In the genomic region with DNA sequence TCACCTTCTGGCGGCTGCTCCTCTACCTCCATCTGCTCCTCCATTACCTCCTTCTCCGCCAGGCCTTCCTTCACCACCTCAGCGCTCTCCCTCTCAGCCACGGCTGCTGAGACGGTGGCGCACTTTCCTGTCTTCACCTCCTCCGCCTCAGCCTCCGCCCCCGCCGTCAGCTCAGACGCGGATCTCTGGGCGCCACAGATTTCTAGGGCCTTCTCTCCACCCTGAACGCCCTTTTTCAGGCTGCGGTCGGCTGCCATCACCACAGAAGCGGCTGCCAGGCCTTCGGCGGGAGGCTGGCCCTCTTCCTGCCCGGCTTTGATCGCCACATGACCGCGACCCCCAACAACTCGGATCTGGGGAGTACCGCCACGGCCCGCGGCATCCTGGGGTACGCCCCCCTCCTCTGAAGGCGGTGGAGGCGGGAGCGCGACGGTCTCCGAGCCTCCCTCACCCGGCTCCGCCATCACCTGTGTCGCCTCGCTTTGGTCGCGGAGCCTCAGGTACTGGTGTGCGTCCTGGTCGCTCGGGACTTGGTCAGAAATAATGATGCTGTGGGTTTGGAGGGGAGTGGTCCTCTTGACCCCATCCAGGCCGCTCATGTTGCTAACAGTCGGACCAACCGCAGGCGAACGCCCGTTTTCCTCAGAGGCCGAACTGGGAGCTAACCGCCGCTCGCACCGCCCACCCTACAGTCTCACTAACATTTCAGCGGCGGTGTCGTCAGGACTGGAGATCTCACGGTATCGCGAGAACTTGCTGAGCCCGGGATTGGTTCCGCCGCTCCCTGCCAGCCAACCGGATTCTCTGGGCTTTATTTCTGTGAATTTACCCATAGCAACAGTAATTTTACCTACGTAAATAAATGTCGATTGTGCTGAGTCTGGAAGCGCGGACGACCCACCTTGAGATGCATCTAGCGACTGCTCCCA, we compare ENCODE assay signal across 1 cellular context.
TF ChIP-seq lines count a peak whose summit lies in the region.

A gene (minus strand): TSS at position 699 of the 929 bp plus-strand sequence. CDS start 100 bp downstream, at position 599.

TF ChIP-seq in K562, 482 proteins besides CTCF, POLR2A, EP300 and RAD21 (continued from another document and continues in another):
- TF ChIP-seq, protein P1, sequence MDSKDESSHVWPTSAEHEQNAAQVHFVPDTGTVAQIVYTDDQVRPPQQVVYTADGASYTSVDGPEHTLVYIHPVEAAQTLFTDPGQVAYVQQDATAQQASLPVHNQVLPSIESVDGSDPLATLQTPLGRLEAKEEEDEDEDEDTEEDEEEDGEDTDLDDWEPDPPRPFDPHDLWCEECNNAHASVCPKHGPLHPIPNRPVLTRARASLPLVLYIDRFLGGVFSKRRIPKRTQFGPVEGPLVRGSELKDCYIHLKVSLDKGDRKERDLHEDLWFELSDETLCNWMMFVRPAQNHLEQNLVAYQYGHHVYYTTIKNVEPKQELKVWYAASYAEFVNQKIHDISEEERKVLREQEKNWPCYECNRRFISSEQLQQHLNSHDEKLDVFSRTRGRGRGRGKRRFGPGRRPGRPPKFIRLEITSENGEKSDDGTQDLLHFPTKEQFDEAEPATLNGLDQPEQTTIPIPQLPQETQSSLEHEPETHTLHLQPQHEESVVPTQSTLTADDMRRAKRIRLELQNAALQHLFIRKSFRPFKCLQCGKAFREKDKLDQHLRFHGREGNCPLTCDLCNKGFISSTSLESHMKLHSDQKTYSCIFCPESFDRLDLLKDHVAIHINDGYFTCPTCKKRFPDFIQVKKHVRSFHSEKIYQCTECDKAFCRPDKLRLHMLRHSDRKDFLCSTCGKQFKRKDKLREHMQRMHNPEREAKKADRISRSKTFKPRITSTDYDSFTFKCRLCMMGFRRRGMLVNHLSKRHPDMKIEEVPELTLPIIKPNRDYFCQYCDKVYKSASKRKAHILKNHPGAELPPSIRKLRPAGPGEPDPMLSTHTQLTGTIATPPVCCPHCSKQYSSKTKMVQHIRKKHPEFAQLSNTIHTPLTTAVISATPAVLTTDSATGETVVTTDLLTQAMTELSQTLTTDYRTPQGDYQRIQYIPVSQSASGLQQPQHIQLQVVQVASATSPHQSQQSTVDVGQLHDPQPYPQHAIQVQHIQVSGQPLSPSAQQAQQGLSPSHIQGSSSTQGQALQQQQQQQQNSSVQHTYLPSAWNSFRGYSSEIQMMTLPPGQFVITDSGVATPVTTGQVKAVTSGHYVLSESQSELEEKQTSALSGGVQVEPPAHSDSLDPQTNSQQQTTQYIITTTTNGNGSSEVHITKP (IDR thresholded peaks at IDR 0.05; ENCODE audit: partially characterized antibody), result no peak
- TF ChIP-seq, protein P2, sequence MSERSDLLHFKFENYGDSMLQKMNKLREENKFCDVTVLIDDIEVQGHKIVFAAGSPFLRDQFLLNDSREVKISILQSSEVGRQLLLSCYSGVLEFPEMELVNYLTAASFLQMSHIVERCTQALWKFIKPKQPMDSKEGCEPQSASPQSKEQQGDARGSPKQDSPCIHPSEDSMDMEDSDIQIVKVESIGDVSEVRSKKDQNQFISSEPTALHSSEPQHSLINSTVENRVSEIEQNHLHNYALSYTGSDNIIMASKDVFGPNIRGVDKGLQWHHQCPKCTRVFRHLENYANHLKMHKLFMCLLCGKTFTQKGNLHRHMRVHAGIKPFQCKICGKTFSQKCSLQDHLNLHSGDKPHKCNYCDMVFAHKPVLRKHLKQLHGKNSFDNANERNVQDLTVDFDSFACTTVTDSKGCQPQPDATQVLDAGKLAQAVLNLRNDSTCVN (CRISPR knock-in tag; IDR thresholded peaks at IDR 0.05), result no peak
- TF ChIP-seq, protein P3, sequence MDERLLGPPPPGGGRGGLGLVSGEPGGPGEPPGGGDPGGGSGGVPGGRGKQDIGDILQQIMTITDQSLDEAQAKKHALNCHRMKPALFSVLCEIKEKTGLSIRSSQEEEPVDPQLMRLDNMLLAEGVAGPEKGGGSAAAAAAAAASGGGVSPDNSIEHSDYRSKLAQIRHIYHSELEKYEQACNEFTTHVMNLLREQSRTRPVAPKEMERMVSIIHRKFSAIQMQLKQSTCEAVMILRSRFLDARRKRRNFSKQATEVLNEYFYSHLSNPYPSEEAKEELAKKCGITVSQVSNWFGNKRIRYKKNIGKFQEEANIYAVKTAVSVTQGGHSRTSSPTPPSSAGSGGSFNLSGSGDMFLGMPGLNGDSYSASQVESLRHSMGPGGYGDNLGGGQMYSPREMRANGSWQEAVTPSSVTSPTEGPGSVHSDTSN (CRISPR knock-in tag; IDR thresholded peaks at IDR 0.05; ENCODE audit: low read depth), result no peak
- TF ChIP-seq, protein P3 (tag; conservative IDR thresholded peaks at IDR 0.05; ENCODE audit: low read depth), result no peak
- TF ChIP-seq ZNF431 (CRISPR knock-in tag; IDR thresholded peaks at IDR 0.05), result peak; percentile 67; the same call in 1 of the 2 replicates
- TF ChIP-seq ETS2 (tag; IDR thresholded peaks at IDR 0.05; ENCODE audit: borderline replicate concordance, poor library complexity, severe bottlenecking), result no peak
- no peak for TF ChIP-seq TARDBP (IDR thresholded peaks at IDR 0.05)
- TF ChIP-seq TSC22D4 (tag; IDR thresholded peaks at IDR 0.05), result no peak
- TF ChIP-seq NUFIP1 (IDR thresholded peaks at IDR 0.05; ENCODE audit: partially characterized antibody), result no peak
- TF ChIP-seq CBFA2T2 (conservative IDR thresholded peaks at IDR 0.05), result no peak
- peak; percentile 40; the same call in 1 of the 2 replicates for TF ChIP-seq TCF7 (IDR thresholded peaks at IDR 0.05; ENCODE audit: borderline replicate concordance)
- TF ChIP-seq, protein P4, sequence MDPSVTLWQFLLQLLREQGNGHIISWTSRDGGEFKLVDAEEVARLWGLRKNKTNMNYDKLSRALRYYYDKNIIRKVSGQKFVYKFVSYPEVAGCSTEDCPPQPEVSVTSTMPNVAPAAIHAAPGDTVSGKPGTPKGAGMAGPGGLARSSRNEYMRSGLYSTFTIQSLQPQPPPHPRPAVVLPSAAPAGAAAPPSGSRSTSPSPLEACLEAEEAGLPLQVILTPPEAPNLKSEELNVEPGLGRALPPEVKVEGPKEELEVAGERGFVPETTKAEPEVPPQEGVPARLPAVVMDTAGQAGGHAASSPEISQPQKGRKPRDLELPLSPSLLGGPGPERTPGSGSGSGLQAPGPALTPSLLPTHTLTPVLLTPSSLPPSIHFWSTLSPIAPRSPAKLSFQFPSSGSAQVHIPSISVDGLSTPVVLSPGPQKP (CRISPR knock-in tag; IDR thresholded peaks at IDR 0.05), result no peak
- no peak for TF ChIP-seq XRCC4 (IDR thresholded peaks at IDR 0.05; ENCODE audit: extremely low read depth, insufficient read depth, insufficient read length)
- TF ChIP-seq, protein P5, sequence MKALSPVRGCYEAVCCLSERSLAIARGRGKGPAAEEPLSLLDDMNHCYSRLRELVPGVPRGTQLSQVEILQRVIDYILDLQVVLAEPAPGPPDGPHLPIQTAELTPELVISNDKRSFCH (CRISPR knock-in tag; IDR thresholded peaks at IDR 0.05), result no peak
- TF ChIP-seq, protein P5 (tag; IDR thresholded peaks at IDR 0.05), result no peak
- TF ChIP-seq U2AF1 (optimal IDR thresholded peaks at IDR 0.05; ENCODE audit: low read depth, low read length), result no peak
- TF ChIP-seq BRD4 (IDR thresholded peaks at IDR 0.05), result no peak; the same call in 1 of the 2 replicates
- no peak for TF ChIP-seq CCNT2 (IDR thresholded peaks at IDR 0.05; ENCODE audit: borderline replicate concordance, extremely low read depth, insufficient read length, low read depth, low read length)
- TF ChIP-seq, protein P6, sequence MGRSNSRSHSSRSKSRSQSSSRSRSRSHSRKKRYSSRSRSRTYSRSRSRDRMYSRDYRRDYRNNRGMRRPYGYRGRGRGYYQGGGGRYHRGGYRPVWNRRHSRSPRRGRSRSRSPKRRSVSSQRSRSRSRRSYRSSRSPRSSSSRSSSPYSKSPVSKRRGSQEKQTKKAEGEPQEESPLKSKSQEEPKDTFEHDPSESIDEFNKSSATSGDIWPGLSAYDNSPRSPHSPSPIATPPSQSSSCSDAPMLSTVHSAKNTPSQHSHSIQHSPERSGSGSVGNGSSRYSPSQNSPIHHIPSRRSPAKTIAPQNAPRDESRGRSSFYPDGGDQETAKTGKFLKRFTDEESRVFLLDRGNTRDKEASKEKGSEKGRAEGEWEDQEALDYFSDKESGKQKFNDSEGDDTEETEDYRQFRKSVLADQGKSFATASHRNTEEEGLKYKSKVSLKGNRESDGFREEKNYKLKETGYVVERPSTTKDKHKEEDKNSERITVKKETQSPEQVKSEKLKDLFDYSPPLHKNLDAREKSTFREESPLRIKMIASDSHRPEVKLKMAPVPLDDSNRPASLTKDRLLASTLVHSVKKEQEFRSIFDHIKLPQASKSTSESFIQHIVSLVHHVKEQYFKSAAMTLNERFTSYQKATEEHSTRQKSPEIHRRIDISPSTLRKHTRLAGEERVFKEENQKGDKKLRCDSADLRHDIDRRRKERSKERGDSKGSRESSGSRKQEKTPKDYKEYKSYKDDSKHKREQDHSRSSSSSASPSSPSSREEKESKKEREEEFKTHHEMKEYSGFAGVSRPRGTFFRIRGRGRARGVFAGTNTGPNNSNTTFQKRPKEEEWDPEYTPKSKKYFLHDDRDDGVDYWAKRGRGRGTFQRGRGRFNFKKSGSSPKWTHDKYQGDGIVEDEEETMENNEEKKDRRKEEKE (IDR thresholded peaks at IDR 0.05; ENCODE audit: borderline replicate concordance in 1 of 2, control insufficient read depth in 1 of 2, low read depth in 2 of 2, low read length in 1 of 2), result no peak
- TF ChIP-seq, protein P7, sequence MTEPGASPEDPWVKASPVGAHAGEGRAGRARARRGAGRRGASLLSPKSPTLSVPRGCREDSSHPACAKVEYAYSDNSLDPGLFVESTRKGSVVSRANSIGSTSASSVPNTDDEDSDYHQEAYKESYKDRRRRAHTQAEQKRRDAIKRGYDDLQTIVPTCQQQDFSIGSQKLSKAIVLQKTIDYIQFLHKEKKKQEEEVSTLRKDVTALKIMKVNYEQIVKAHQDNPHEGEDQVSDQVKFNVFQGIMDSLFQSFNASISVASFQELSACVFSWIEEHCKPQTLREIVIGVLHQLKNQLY (CRISPR knock-in tag; conservative IDR thresholded peaks at IDR 0.05), result peak in 1 of 2 experiments; percentile 86; a peak in 1 of 4 replicates
- TF ChIP-seq FOXM1 (IDR thresholded peaks at IDR 0.05; ENCODE audit: low read depth), result peak; percentile 56
- peak; percentile 84; the same call in 1 of the 2 replicates for TF ChIP-seq FOXM1 (CRISPR knock-in tag; IDR thresholded peaks at IDR 0.05; ENCODE audit: low read depth)
- TF ChIP-seq PHF20 (IDR thresholded peaks at IDR 0.05; ENCODE audit: partially characterized antibody), result peak; percentile 48
- TF ChIP-seq, protein P8, sequence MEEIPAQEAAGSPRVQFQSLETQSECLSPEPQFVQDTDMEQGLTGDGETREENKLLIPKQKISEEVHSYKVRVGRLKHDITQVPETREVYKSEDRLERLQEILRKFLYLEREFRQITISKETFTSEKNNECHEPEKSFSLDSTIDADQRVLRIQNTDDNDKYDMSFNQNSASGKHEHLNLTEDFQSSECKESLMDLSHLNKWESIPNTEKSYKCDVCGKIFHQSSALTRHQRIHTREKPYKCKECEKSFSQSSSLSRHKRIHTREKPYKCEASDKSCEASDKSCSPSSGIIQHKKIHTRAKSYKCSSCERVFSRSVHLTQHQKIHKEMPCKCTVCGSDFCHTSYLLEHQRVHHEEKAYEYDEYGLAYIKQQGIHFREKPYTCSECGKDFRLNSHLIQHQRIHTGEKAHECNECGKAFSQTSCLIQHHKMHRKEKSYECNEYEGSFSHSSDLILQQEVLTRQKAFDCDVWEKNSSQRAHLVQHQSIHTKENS (CRISPR knock-in tag; IDR thresholded peaks at IDR 0.05), result no peak
- TF ChIP-seq CREB1 (IDR thresholded peaks at IDR 0.05), result peak; percentile 86
- TF ChIP-seq CREB1 (CRISPR knock-in tag; IDR thresholded peaks at IDR 0.05), result peak; percentile 73
- TF ChIP-seq HEY1 (CRISPR knock-in tag; IDR thresholded peaks at IDR 0.05; ENCODE audit: borderline replicate concordance), result no peak
- peak; percentile 90 for TF ChIP-seq PHF8 (IDR thresholded peaks at IDR 0.05; ENCODE audit: borderline replicate concordance, low read length)
- no peak for TF ChIP-seq ZNF140 (CRISPR knock-in tag; IDR thresholded peaks at IDR 0.05)
